Comparison of ENCODE assay signal across 20 cellular contexts in the genomic region with DNA sequence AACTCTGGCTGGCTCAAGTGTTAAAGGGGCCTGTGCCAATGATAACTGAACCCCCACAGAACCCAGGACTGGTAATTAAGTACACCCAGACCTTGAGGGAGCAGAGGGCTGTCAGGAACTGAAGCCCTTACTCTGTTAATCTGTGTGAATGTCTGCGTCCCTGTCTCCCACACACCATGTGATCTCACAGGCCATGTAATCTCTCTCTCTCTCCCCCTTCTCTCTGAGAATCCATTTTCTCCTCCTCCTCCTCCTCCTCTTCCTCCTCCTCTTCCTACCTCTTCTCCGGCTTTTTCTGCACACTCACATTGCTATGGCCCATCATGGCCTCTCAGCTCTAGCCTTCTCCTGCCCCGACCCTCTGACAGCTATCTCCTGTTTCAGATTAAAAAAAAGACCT. TPM values are rescaled to one million over a fixed set of nuclear protein-coding genes. Genes with fewer than 3 reads are reported as not detected.
"Had no signal": no experiment of that assay in that cellular context is flagged by ENCODE, and none has a peak within 500 bp of the region (broad histone marks: within the 10 kb centered on the region; RNA-seq: fewer than 3 reads in every experiment).

No MANE protein-coding gene starts in this region.

- DNase-seq: NCI-H1092, NCI-H1105 treated with DMSO at 0.1 percent for 48 hours, NCI-H1417 treated with DMSO at 0.1 percent for 48 hours, NCI-H146, NCI-H187, NCI-H2029, NCI-H2081 treated with DMSO at 0.1 percent for 48 hours, NCI-H2171, NCI-H226, NCI-H446, NCI-H510A, NCI-H524 treated with DMSO at 0.1 percent for 48 hours, NCI-H69, NCI-H774, PC-3, SHP77, SK-N-SH had no signal

- H3K9me3 ChIP-seq: SK-N-SH had no signal

- ATAC-seq: PC-3 had no signal

- H3K27ac ChIP-seq: RWPE1 had no signal

RNA-seq across cellular contexts. Expression of gene IRAG1, which starts 14.6 kb away (rescaled TPM):
- total RNA-seq: MCF 10A, OCI-LY7, PC-3 had no signal
